15 cellular contexts compared by ENCODE assay signal in genomic region chr17:59516451-59516850, GRCh38. TPM values are rescaled to one million over a fixed set of nuclear protein-coding genes. Genes with fewer than 3 reads are reported as not detected.
DNase-seq lines count a peak whose midpoint lies in the region; TF ChIP-seq lines count a peak whose summit lies in the region.
"Had no signal": no experiment of that assay in that cellular context is flagged by ENCODE, and none has a peak within 500 bp of the region (broad histone marks: within the 10 kb centered on the region; RNA-seq: fewer than 3 reads in every experiment).

No MANE protein-coding gene starts in this region.

- H3K27me3 ChIP-seq in mesendoderm (ENCODE audit: insufficient read depth, low read length, poor library complexity) (no peaks in the 10 kb centered on the region), ovary (no peaks in the 10 kb centered on the region)
- H3K27me3 ChIP-seq: BLaER1 had no signal

- intact Hi-C loops in ovary (cut with DNase I): no loop called here

- H3K23ac ChIP-seq in mesendoderm (ENCODE audit: low read length): no peak overlapping the region

- H4K5ac ChIP-seq in mesendoderm (ENCODE audit: low read length): no peak overlapping the region

- no peaks in the 10 kb centered on the region for H3K36me3 Mint-ChIP-seq in activated CD4-positive, alpha-beta T cell treated with anti-CD3 and anti-CD28 coated beads, Interleukin-2, amount 10 ng/mL, durations not matched to agents 7 days and 5 days (ENCODE audit: low read depth)
- H3K36me3 Mint-ChIP-seq: CD4-positive, CD25-positive, alpha-beta regulatory T cell had no signal

- H3K27ac Mint-ChIP-seq in activated CD4-positive, alpha-beta T cell treated with anti-CD3 and anti-CD28 coated beads, Interleukin-2, amount 10 ng/mL, durations not matched to agents 7 days and 5 days: peak overlapping the region; percentile 21
- H3K27ac Mint-ChIP-seq: CD4-positive, CD25-positive, alpha-beta regulatory T cell; HFFc6 had no signal

- no peaks in the 10 kb centered on the region for H3K79me2 ChIP-seq in mesendoderm (ENCODE audit: control insufficient read depth, insufficient read depth, low read length)

- H3K9me3 ChIP-seq in ovary: no peaks in the 10 kb centered on the region
- H3K9me3 ChIP-seq: BLaER1 had no signal

- H3K4me1 ChIP-seq in mesendoderm (ENCODE audit: control insufficient read depth, low read depth, low read length): peaks cover 2% of the 10 kb centered on the region
- peaks cover 12% of the 10 kb centered on the region for H3K4me1 ChIP-seq in ovary (ENCODE audit: insufficient read depth)
- H3K4me1 ChIP-seq: BLaER1 had no signal

- no peak overlapping the region for H2BK5ac ChIP-seq in mesendoderm (ENCODE audit: low read length)

- TF ChIP-seq CTCF in ovary (IDR thresholded peaks at IDR 0.05): no peak

- TF ChIP-seq EP300 in ovary (IDR thresholded peaks at IDR 0.05): no peak

- H2BK15ac ChIP-seq in mesendoderm (replicated peaks; ENCODE audit: low read depth): no peak overlapping the region

- H2AK5ac ChIP-seq in mesendoderm (ENCODE audit: low read length): no peak overlapping the region

- H3K27ac ChIP-seq in mesendoderm (ENCODE audit: low read depth, low read length) (no peak overlapping the region), ovary (no peak overlapping the region)
- H3K27ac ChIP-seq: BLaER1, HL-60 had no signal

- H3K79me1 ChIP-seq in mesendoderm (ENCODE audit: low read length): no peaks in the 10 kb centered on the region

- H3K9me3 Mint-ChIP-seq in activated CD4-positive, alpha-beta T cell treated with anti-CD3 and anti-CD28 coated beads, Interleukin-2, amount 10 ng/mL, durations not matched to agents 7 days and 5 days: no peaks in the 10 kb centered on the region
- H3K9me3 Mint-ChIP-seq: CD4-positive, CD25-positive, alpha-beta regulatory T cell; HFFc6 had no signal

- no peak overlapping the region for H3K18ac ChIP-seq in mesendoderm (ENCODE audit: low read length)

- DNase-seq in activated CD4-positive, alpha-beta T cell treated with anti-CD3 and anti-CD28 coated beads, Interleukin-2, amount 10 ng/mL, durations not matched to agents 7 days and 5 days: no peak
- DNase-seq in activated CD4-positive, alpha-beta T cell treated with anti-CD3 and anti-CD28 coated beads, Interleukin-2, amount 50 U/mL, for 48 hours: no peak
- DNase-seq in cerebellum (ENCODE audit: low spot score) (peak; percentile 70), mesendoderm (peak; percentile 80), ovary (no peak), NCI-H510A treated with DMSO at 0.1 percent for 48 hours (lab: John Stamatoyannopoulos, UW) (no peak), SIG-M5 treated with dmso at 0.1 percent for 504 hours (lab: John Stamatoyannopoulos, UW; ENCODE audit: unreplicated experiment) (no peak)
- DNase-seq: 8988T; AML-193; CD4-positive, CD25-positive, alpha-beta regulatory T cell; DMS53; HCEC 1CT; HFFc6 had no signal

- H3K9ac ChIP-seq in mesendoderm (ENCODE audit: low read length): no peak overlapping the region
- H3K9ac ChIP-seq: BLaER1 had no signal

- POLR2A ChIA-PET in activated CD4-positive, alpha-beta T cell treated with anti-CD3 and anti-CD28 coated beads, Interleukin-2, amount 10 ng/mL, durations not matched to agents 7 days and 5 days (lab: Charles Lee): no interaction called here

- H3K56ac ChIP-seq in mesendoderm (ENCODE audit: low read length): no peak overlapping the region

- H2BK120ac ChIP-seq in mesendoderm (ENCODE audit: low read depth, low read length): no peak overlapping the region

- peaks cover 2% of the 10 kb centered on the region for H3K4me1 Mint-ChIP-seq in activated CD4-positive, alpha-beta T cell treated with anti-CD3 and anti-CD28 coated beads, Interleukin-2, amount 10 ng/mL, durations not matched to agents 7 days and 5 days

- CTCF ChIA-PET in activated CD4-positive, alpha-beta T cell treated with anti-CD3 and anti-CD28 coated beads, Interleukin-2, amount 10 ng/mL, durations not matched to agents 7 days and 5 days (lab: Charles Lee): interaction anchor here (0.6 kb wide), 2 partner anchors 54 to 901 kb away, joined by 3 read pairs; no protein-coding TSS in a partner anchor

- H3K27me3 Mint-ChIP-seq in activated CD4-positive, alpha-beta T cell treated with anti-CD3 and anti-CD28 coated beads, Interleukin-2, amount 10 ng/mL, durations not matched to agents 7 days and 5 days: peaks cover 13% of the 10 kb centered on the region

- H3K4ac ChIP-seq in mesendoderm (ENCODE audit: low read depth, low read length): no peak overlapping the region

- H3K4me3 ChIP-seq in mesendoderm (ENCODE audit: low read length): no peak overlapping the region
- no peak overlapping the region for H3K4me3 ChIP-seq in ovary
- H3K4me3 ChIP-seq: BLaER1 had no signal

- no CpG with 5 or more reads among the region's 2 CpGs for WGBS in mesendoderm (ENCODE audit: extremely low coverage, insufficient coverage, low lambda C conversion rate)
- 86 to 93% (median 88%) methylated on average over 2 of the region's 2 CpGs for WGBS in ovary, 3 donors

- H3K4me2 ChIP-seq in mesendoderm (ENCODE audit: low read length): no peak overlapping the region
- H3K4me2 ChIP-seq: BLaER1 had no signal

- no peak overlapping the region for H3K4me3 Mint-ChIP-seq in activated CD4-positive, alpha-beta T cell treated with anti-CD3 and anti-CD28 coated beads, Interleukin-2, amount 10 ng/mL, durations not matched to agents 7 days and 5 days
- H3K4me3 Mint-ChIP-seq: CD4-positive, CD25-positive, alpha-beta regulatory T cell; HFFc6 had no signal

- no peak overlapping the region for H4K8ac ChIP-seq in mesendoderm (ENCODE audit: low read depth, low read length)

- TF ChIP-seq POLR2A in ovary (IDR thresholded peaks at IDR 0.05): no peak

- no peaks in the 10 kb centered on the region for H3K36me3 ChIP-seq in mesendoderm (ENCODE audit: control insufficient read depth, insufficient read depth, low read length)
- no peaks in the 10 kb centered on the region for H3K36me3 ChIP-seq in ovary
- H3K36me3 ChIP-seq: BLaER1 had no signal

RNA-seq across cellular contexts. Expression of gene DHX40, which starts 49.0 kb away (rescaled TPM):
- total RNA-seq in activated CD4-positive, alpha-beta T cell treated with anti-CD3 and anti-CD28 coated beads, Interleukin-2, amount 10 ng/mL, durations not matched to agents 7 days and 5 days: 10 to 100 TPM; 17.9 to 18.4 TPM
- total RNA-seq in cerebellum (63.4 TPM), ovary (10 to 100 TPM; 30.1 to 45.6 (median 36.9) TPM)
- 13.2 TPM for polyA plus RNA-seq in mesendoderm (2013, experiment 1 of 2)
- polyA plus RNA-seq in mesendoderm (2013, experiment 2 of 2): 13.1 TPM
- 10 to 100 TPM; 24.9 to 44.9 TPM for polyA plus RNA-seq in ovary

Comparison
In these comparisons a context has a peak if more than half of its experiments do, and no peak if none do; other contexts are left out.
1. DNase-seq: peak in cerebellum (single experiment) and mesendoderm (single experiment); none in activated CD4-positive, alpha-beta T cell treated with anti-CD3 and anti-CD28 coated beads, Interleukin-2, amount 10 ng/mL, durations not matched to agents 7 days and 5 days (single experiment), activated CD4-positive, alpha-beta T cell treated with anti-CD3 and anti-CD28 coated beads, Interleukin-2, amount 50 U/mL, for 48 hours (0 of 2), ovary (0 of 5), NCI-H510A treated with DMSO at 0.1 percent for 48 hours (single experiment) and SIG-M5 treated with dmso at 0.1 percent for 504 hours (single experiment).